Comparison of ENCODE assay signal across 11 cellular contexts in genomic region chr21:26115346-26115745, GRCh38. TPM values are rescaled to one million over a fixed set of nuclear protein-coding genes. Genes with fewer than 3 reads are reported as not detected.
DNase-seq lines count a peak whose midpoint lies in the region; ATAC-seq and TF ChIP-seq lines count a peak whose summit lies in the region.
"Had no signal": no experiment of that assay in that cellular context is flagged by ENCODE, and none has a peak within 500 bp of the region (broad histone marks: within the 10 kb centered on the region; RNA-seq: fewer than 3 reads in every experiment).

No MANE protein-coding gene starts in this region.

- H2BK120ac ChIP-seq in H9 (ENCODE audit: low read depth, low read length, poor library complexity, severe bottlenecking) (no peak overlapping the region), neuronal stem cell (ENCODE audit: low read depth, low read length) (no peak overlapping the region)

- H4K5ac ChIP-seq in H9 (ENCODE audit: insufficient read length, low read depth, low read length) = no peak overlapping the region

- H3K9ac ChIP-seq in H9 (ENCODE audit: extremely low read depth, insufficient read length, low read length) (no peak overlapping the region), neuronal stem cell (ENCODE audit: low read depth, low read length, poor library complexity) (no peak overlapping the region)

- H3K23me2 ChIP-seq in H9 (ENCODE audit: insufficient read length, low read depth, low read length, poor library complexity, severe bottlenecking) = no peaks in the 10 kb centered on the region

- H3K9me3 ChIP-seq in H9 (ENCODE audit: control insufficient read depth, low read depth, low read length) (no peaks in the 10 kb centered on the region), neuronal stem cell (replicated peaks in 1 of 2; ENCODE audit: control insufficient read depth in 2 of 2, insufficient read depth in 1 of 2, low read depth in 1 of 2, low read length in 2 of 2) (no peaks in the 10 kb centered on the region)

- H3K79me2 ChIP-seq in H9 (ENCODE audit: insufficient read depth, low read length) = peaks cover 26% of the 10 kb centered on the region

- H3K27me3 ChIP-seq in H9 (ENCODE audit: insufficient read depth, low read length) (no peaks in the 10 kb centered on the region), neuronal stem cell (ENCODE audit: control insufficient read depth in 3 of 3, insufficient read depth in 3 of 3, low read depth in 1 of 3, low read length in 3 of 3) (no peaks in the 10 kb centered on the region)

- H3K23ac ChIP-seq in H9 (ENCODE audit: insufficient read length, low read depth, low read length) (no peak overlapping the region), neuronal stem cell (ENCODE audit: low read depth, low read length, poor library complexity) (no peak overlapping the region)

- peaks cover 0 to 25% of the 10 kb centered on the region in 2 donors for H3K36me3 ChIP-seq in neuronal stem cell (replicated peaks in 1 of 2; ENCODE audit: control insufficient read depth in 2 of 2, insufficient read depth in 2 of 2, low read length in 2 of 2)

- H3K4ac ChIP-seq in H9 (ENCODE audit: low read depth, low read length) = no peak overlapping the region
- no peak overlapping the region for H3K4ac ChIP-seq in neuronal stem cell (ENCODE audit: low read length)

- H3K27me3 Mint-ChIP-seq in H9 (ENCODE audit: low read depth) = no peaks in the 10 kb centered on the region
- no peaks in the 10 kb centered on the region for H3K27me3 Mint-ChIP-seq in brain
- no peaks in the 10 kb centered on the region for H3K27me3 Mint-ChIP-seq in nephron (ENCODE audit: low read depth)

- H3K9me3 Mint-ChIP-seq in H9 (no peaks in the 10 kb centered on the region), brain (no peaks in the 10 kb centered on the region), nephron (no peaks in the 10 kb centered on the region)

- H4K8ac ChIP-seq in H9 (replicated peaks; ENCODE audit: insufficient read length, low read depth, low read length) (no peak overlapping the region), neuronal stem cell (ENCODE audit: low read depth, low read length) (no peak overlapping the region)

- no peak overlapping the region for H2AFZ ChIP-seq in H9 (ENCODE audit: low read length)
- H2AFZ ChIP-seq in neuronal stem cell (ENCODE audit: low read length) = no peak overlapping the region

- H3T11ph ChIP-seq in H9 (ENCODE audit: low read length) = no peak overlapping the region

- H3K4me1 ChIP-seq in H9 (ENCODE audit: insufficient read depth, low read length) (peaks cover 16% of the 10 kb centered on the region; the same call in 1 of the 2 replicates), neuronal stem cell (ENCODE audit: control insufficient read depth in 2 of 2, insufficient read depth in 1 of 2, low read depth in 1 of 2, low read length in 2 of 2) (peaks cover 8 to 11% of the 10 kb centered on the region in 2 donors)

- H2BK12ac ChIP-seq in H9 (ENCODE audit: insufficient read length, low read depth, low read length) (no peak overlapping the region), neuronal stem cell (ENCODE audit: low read length) (no peak overlapping the region)

- DNase-seq in H9 (no peak), NCI-H2107 treated with DMSO at 0.1 percent for 48 hours (lab: John Stamatoyannopoulos, UW; ENCODE audit: unreplicated experiment) (peak; percentile 79), neuronal stem cell (ENCODE audit: low spot score) (no peak), AML-193 (lab: John Stamatoyannopoulos, UW) (no peak), islet precursor cell (no peak)
- DNase-seq: cortex of kidney; stimulated activated CD4-positive, alpha-beta T cell treated with anti-CD3 and anti-CD28 coated beads, Interleukin-2, amount 100 ng/mL, for 48 hours had no signal

- H3K4me3 ChIP-seq in neuronal stem cell (ENCODE audit: low read length in 2 of 2) = no peak overlapping the region
- H3K4me3 ChIP-seq: lung had no signal

- WGBS in H9 (ENCODE audit: extremely low coverage, insufficient read length, low lambda C conversion rate) = no CpG with 5 or more reads among the region's 2 CpGs
- WGBS in neuronal stem cell (ENCODE audit: extremely low coverage in 2 of 2, insufficient read length in 2 of 2, insufficient replicate concordance in 1 of 2), 2 donors = no CpG with 5 or more reads among the region's 2 CpGs

- H2BK5ac ChIP-seq in H9 (ENCODE audit: insufficient read length, low read length) (no peak overlapping the region), neuronal stem cell (ENCODE audit: low read length) (no peak overlapping the region)

- H3K18ac ChIP-seq in H9 (ENCODE audit: insufficient read length, low read depth, low read length) = no peak overlapping the region
- no peak overlapping the region for H3K18ac ChIP-seq in neuronal stem cell (ENCODE audit: low read length)

- H3K4me3 Mint-ChIP-seq in H9 = peak overlapping the region in 1 of 2 experiments; percentile 47; a peak in 1 of 5 replicates
- peak overlapping the region in 3 of 5 experiments; percentile 6 to 9 (median 8) for H3K4me3 Mint-ChIP-seq in brain
- no peak overlapping the region for H3K4me3 Mint-ChIP-seq in nephron

- ATAC-seq in GM21360 (IDR thresholded peaks at IDR 0.05; ENCODE audit: unreplicated experiment) = no peak

- H3K79me1 ChIP-seq in H9 (ENCODE audit: insufficient read depth, low read depth, low read length, poor library complexity, severe bottlenecking) (peaks cover 7% of the 10 kb centered on the region), neuronal stem cell (ENCODE audit: low read depth, low read length) (no peaks in the 10 kb centered on the region)

- no peak overlapping the region for H4K91ac ChIP-seq in H9 (ENCODE audit: insufficient read length, low read depth, low read length)
- H4K91ac ChIP-seq in neuronal stem cell (ENCODE audit: low read depth, low read length, poor library complexity) = no peak overlapping the region

- no peak overlapping the region for H2BK15ac ChIP-seq in H9 (ENCODE audit: low read depth, low read length)
- H2BK15ac ChIP-seq in neuronal stem cell (ENCODE audit: low read length) = no peak overlapping the region

- H4K20me1 ChIP-seq in H9 (ENCODE audit: control insufficient read depth, insufficient read depth, insufficient read length) = no peaks in the 10 kb centered on the region

- H3K27ac Mint-ChIP-seq in H9 (peak overlapping the region in 2 of 3 experiments; percentile 64 to 93; a peak in 6 of 7 replicates), brain (peak overlapping the region; percentile 20 to 62 (median 56)), nephron (peak overlapping the region; percentile 51 to 82 (median 75))

- H3K14ac ChIP-seq in H9 (ENCODE audit: insufficient read depth, low read length) = no peak overlapping the region
- H3K14ac ChIP-seq in neuronal stem cell (ENCODE audit: low read length) = no peak overlapping the region

- H3K36me3 Mint-ChIP-seq in H9 (ENCODE audit: insufficient read depth in 1 of 3, low read depth in 3 of 3) (peaks cover 8 to 13% (median 9%) of the 10 kb centered on the region in 3 experiments; a peak in 4 of 7 replicates), brain (peaks cover 29% of the 10 kb centered on the region), nephron (ENCODE audit: low read depth) (peaks cover 23% of the 10 kb centered on the region)

- peaks cover 63 to 72% of the 10 kb centered on the region in 2 experiments for H3K4me1 Mint-ChIP-seq in H9
- H3K4me1 Mint-ChIP-seq in brain = peaks cover 89% of the 10 kb centered on the region
- peaks cover 55% of the 10 kb centered on the region for H3K4me1 Mint-ChIP-seq in nephron

- H2BK20ac ChIP-seq in H9 (ENCODE audit: low read depth, low read length, poor library complexity, severe bottlenecking) = no peak overlapping the region

- H3K4me2 ChIP-seq in H9 (ENCODE audit: insufficient read depth, insufficient read length, low read length) (no peak overlapping the region), neuronal stem cell (ENCODE audit: insufficient read depth, low read length, poor library complexity, severe bottlenecking) (no peak overlapping the region)

- TF ChIP-seq CTCF in H9 (conservative IDR thresholded peaks at IDR 0.05) (no peak), brain (conservative IDR thresholded peaks at IDR 0.05) (no peak), nephron (IDR thresholded peaks at IDR 0.05; ENCODE audit: unreplicated experiment in 3 of 3) (no peak)

- H3K56ac ChIP-seq in H9 (ENCODE audit: insufficient read length, low read depth, low read length) = no peak overlapping the region

- H2AK5ac ChIP-seq in H9 (ENCODE audit: insufficient read length, low read length) = no peak overlapping the region
- H2AK5ac ChIP-seq in neuronal stem cell (ENCODE audit: low read depth, low read length) = no peak overlapping the region

- H3K27ac ChIP-seq in H9 (ENCODE audit: insufficient read length, low read depth, low read length) (no peak overlapping the region), neuronal stem cell (replicated peaks; ENCODE audit: low read length) (no peak overlapping the region)

RNA-seq across cellular contexts. Expression of gene APP, which starts 55.2 kb away (rescaled TPM):
- total RNA-seq in H9 (2021) = 380 and 386 TPM in 2 replicates
- 1,114 TPM for polyA plus RNA-seq in brain (ENCODE audit: insufficient read depth, low read depth, low replicate concordance)
- polyA plus RNA-seq in neuronal stem cell (2013, experiment 1 of 2) = 211 TPM
- 208 TPM for polyA plus RNA-seq in neuronal stem cell (2013, experiment 2 of 2)

Comparison
In these comparisons a context has a peak if more than half of its experiments do, and no peak if none do; other contexts are left out.
1. H3K4me3 Mint-ChIP-seq: peak in brain (3 of 5); none in nephron (0 of 3).
2. Peak in every context shown above with its lines, with median percentiles within 50 percentile points of each other: H3K27ac Mint-ChIP-seq.